8 cellular contexts compared by ENCODE assay signal in the genomic region with DNA sequence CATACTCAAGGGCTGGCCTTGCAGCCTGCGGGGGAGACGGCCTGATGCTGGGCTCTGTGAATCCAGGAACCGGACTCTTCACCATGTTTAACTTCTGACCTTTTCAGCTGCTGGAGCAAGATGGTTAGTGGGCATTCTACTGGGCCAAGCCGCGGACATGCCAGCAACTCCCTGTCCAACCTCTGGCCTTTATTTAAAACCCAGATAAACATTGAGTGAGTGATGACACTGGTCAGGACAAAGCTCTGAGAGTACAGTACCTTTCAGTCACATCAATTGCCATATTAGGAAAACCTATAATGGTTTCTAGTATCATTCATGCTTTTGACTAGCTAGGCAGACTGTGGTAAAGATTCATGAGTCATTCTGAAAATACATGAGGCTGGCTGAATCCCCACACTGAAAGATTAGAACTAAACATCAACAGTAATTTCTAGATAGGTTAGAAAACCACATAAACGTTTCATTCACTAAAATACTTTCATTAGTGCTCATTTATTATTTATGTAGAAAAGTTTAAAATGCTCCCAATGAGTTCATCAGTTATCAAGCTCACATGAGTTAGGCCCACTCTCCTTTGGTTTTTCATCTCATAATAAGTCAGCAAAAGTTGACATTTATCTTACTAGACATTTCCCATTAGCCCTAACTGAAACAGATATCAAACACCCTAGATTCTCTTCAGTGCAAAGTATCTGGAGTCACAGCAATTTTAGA. TPM values are rescaled to one million over a fixed set of nuclear protein-coding genes. Genes with fewer than 3 reads are reported as not detected.
DNase-seq lines count a peak whose midpoint lies in the region; ATAC-seq and TF ChIP-seq lines count a peak whose summit lies in the region.

No MANE protein-coding gene starts in this region.

- DNase-seq in GM12865 (ENCODE audit: low read depth) = peak; percentile 88
- peak; percentile 78 for DNase-seq in HT1080 (ENCODE audit: low read depth)
- DNase-seq in foreskin keratinocyte = peak; percentile 41 to 58
- no peak for DNase-seq in omental fat pad (ENCODE audit: low spot score)
- no peak for DNase-seq in anterior cingulate cortex (lab: John Stamatoyannopoulos, UW)
- DNase-seq in cortex of kidney (lab: John Stamatoyannopoulos, UW) = no peak
- no peak for DNase-seq in central memory CD4-positive, alpha-beta T cell

- H3K4me3 ChIP-seq in GM12865 (ENCODE audit: low read depth, low read length) = no peak overlapping the region

- peak; percentile 98 for ATAC-seq in GM21529 (IDR thresholded peaks at IDR 0.05; ENCODE audit: unreplicated experiment)
- ATAC-seq in foreskin keratinocyte = peak; percentile 41
- no peak for ATAC-seq in omental fat pad (ENCODE audit: low FRiP score)

- TF ChIP-seq CTCF in GM12865 (IDR thresholded peaks at IDR 0.05; ENCODE audit: insufficient read depth, low read depth, low read length, missing control alignments) (no peak), foreskin keratinocyte (conservative IDR thresholded peaks at IDR 0.05) (no peak), omental fat pad (IDR thresholded peaks at IDR 0.05) (no peak)

- no peak overlapping the region for H3K27ac ChIP-seq in foreskin keratinocyte

- peaks cover 10% of the 10 kb centered on the region for H3K27me3 ChIP-seq in foreskin keratinocyte

- peaks cover 8% of the 10 kb centered on the region for H3K4me1 ChIP-seq in foreskin keratinocyte

RNA-seq across cellular contexts. Expression of a gene that starts 7.1 kb away (rescaled TPM):
- total RNA-seq in HT1080 (2014; rRNA removed; shearing (Covaris generic)) = not detected in 2 replicates
- 0.26 TPM in 1 of 2 replicates, not detected in the other for polyA plus RNA-seq in HT1080 (2015; cell fraction: cytosol; rRNA removed)
- polyA plus RNA-seq in HT1080 (2015; cell fraction: nucleus; rRNA removed) = 0.08 TPM in 1 of 2 replicates, not detected in the other
- not detected in 2 replicates for total RNA-seq in foreskin keratinocyte
- polyA plus RNA-seq in foreskin keratinocyte = not detected in 2 replicates
- under 1 TPM in 1 of 4 donors, not detected in 3; 0.56 TPM for total RNA-seq in omental fat pad

Comparison
In these comparisons a context has a peak if more than half of its experiments do, and no peak if none do; other contexts are left out.
1. DNase-seq: peak in GM12865 (single experiment), HT1080 (single experiment) and foreskin keratinocyte (2 of 2); none in omental fat pad (single experiment), anterior cingulate cortex (0 of 58), cortex of kidney (single experiment) and central memory CD4-positive, alpha-beta T cell (single experiment).